Comparison of ENCODE assay signal across 8 cellular contexts in the genomic region with DNA sequence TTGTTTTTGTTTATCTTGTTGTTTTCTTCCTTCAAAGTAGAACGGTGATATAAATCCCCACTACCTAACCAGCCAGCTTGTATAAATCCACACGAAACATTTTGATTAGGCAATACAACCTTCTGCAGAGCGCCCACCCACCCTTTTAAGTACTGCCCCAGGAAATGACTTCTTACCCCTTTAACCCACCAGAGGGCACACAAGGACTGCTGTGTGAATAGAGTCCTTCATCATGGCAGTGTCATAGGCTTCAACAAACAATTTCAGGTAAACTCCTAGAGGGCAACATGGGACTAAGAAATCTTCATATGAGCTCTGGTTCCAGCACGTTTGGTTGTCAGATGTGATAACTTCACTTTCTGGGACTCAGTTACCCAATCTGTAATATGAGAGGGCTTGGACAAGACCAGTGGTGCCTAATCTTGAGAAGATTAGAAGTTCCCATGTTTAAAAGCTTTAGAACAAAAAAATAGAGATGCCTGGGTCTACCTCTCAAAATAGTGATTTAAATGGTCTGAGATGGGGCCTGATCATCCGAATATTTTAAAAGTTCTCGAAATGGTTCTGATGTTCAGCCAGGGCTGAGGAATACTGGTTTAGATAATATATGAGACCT. TPM values are rescaled to one million over a fixed set of nuclear protein-coding genes. Genes with fewer than 3 reads are reported as not detected.
DNase-seq lines count a peak whose midpoint lies in the region; ATAC-seq and TF ChIP-seq lines count a peak whose summit lies in the region.

No MANE protein-coding gene starts in this region.

- peak; percentile 75 for DNase-seq in D341Med (ENCODE audit: low spot score)
- peak; percentile 68 for DNase-seq in HT1080 (ENCODE audit: low read depth)
- peak; percentile 89 for DNase-seq in NCI-H82 (lab: John Stamatoyannopoulos, UW)
- DNase-seq in activated CD8-positive, alpha-beta T cell treated with anti-CD3 and anti-CD28 coated beads, Interleukin-2, amount 10 ng/mL, durations not matched to agents 7 days and 5 days, result peak; percentile 63
- DNase-seq in fibroblast of pulmonary artery (ENCODE audit: low read depth), result peak; percentile 89
- peak; percentile 59 for DNase-seq in neural crest cell (ENCODE audit: low read depth, low spot score)

- ATAC-seq in GM19463 (IDR thresholded peaks at IDR 0.05; ENCODE audit: unreplicated experiment) (peak; percentile 98), HG02938 (IDR thresholded peaks at IDR 0.05; ENCODE audit: unreplicated experiment) (no peak)
- peak; percentile 82 for ATAC-seq in activated CD8-positive, alpha-beta T cell treated with anti-CD3 and anti-CD28 coated beads, Interleukin-2, amount 10 ng/mL, durations not matched to agents 7 days and 5 days

- H3K27ac Mint-ChIP-seq in activated CD8-positive, alpha-beta T cell treated with anti-CD3 and anti-CD28 coated beads, Interleukin-2, amount 10 ng/mL, durations not matched to agents 7 days and 5 days, result no peak overlapping the region
- H3K27ac Mint-ChIP-seq in neural crest cell (ENCODE audit: unreplicated experiment), result no peak overlapping the region

- H3K4me3 Mint-ChIP-seq in activated CD8-positive, alpha-beta T cell treated with anti-CD3 and anti-CD28 coated beads, Interleukin-2, amount 10 ng/mL, durations not matched to agents 7 days and 5 days, result no peak overlapping the region
- H3K4me3 Mint-ChIP-seq in neural crest cell, result no peak overlapping the region

- POLR2A ChIA-PET in activated CD8-positive, alpha-beta T cell treated with anti-CD3 and anti-CD28 coated beads, Interleukin-2, amount 10 ng/mL, durations not matched to agents 7 days and 5 days (lab: Charles Lee), result no interaction called here

- CTCF ChIA-PET in activated CD8-positive, alpha-beta T cell treated with anti-CD3 and anti-CD28 coated beads, Interleukin-2, amount 10 ng/mL, durations not matched to agents 7 days and 5 days (lab: Charles Lee), result interaction anchor here (0.6 to 3.1 kb wide), 21 partner anchors 10 to 764 kb away, joined by 3 to 21 read pairs (median 4); no protein-coding TSS in a partner anchor

- peaks cover 3% of the 10 kb centered on the region for H3K27me3 Mint-ChIP-seq in activated CD8-positive, alpha-beta T cell treated with anti-CD3 and anti-CD28 coated beads, Interleukin-2, amount 10 ng/mL, durations not matched to agents 7 days and 5 days (ENCODE audit: low read depth)
- H3K27me3 Mint-ChIP-seq in neural crest cell (ENCODE audit: low read depth), result no peaks in the 10 kb centered on the region

- peaks cover 8% of the 10 kb centered on the region for H3K9me3 Mint-ChIP-seq in activated CD8-positive, alpha-beta T cell treated with anti-CD3 and anti-CD28 coated beads, Interleukin-2, amount 10 ng/mL, durations not matched to agents 7 days and 5 days (ENCODE audit: insufficient read depth)
- peaks cover 6% of the 10 kb centered on the region for H3K9me3 Mint-ChIP-seq in neural crest cell

- no peak overlapping the region for H3K4me3 ChIP-seq in fibroblast of pulmonary artery (replicated peaks; ENCODE audit: low read depth, low read length)

- H3K4me1 Mint-ChIP-seq in activated CD8-positive, alpha-beta T cell treated with anti-CD3 and anti-CD28 coated beads, Interleukin-2, amount 10 ng/mL, durations not matched to agents 7 days and 5 days (ENCODE audit: low read depth), result no peaks in the 10 kb centered on the region
- peaks cover 4% of the 10 kb centered on the region for H3K4me1 Mint-ChIP-seq in neural crest cell

- no peaks in the 10 kb centered on the region for H3K36me3 Mint-ChIP-seq in activated CD8-positive, alpha-beta T cell treated with anti-CD3 and anti-CD28 coated beads, Interleukin-2, amount 10 ng/mL, durations not matched to agents 7 days and 5 days (ENCODE audit: low read depth)
- peaks cover 5% of the 10 kb centered on the region for H3K36me3 Mint-ChIP-seq in neural crest cell (ENCODE audit: low read depth)

- TF ChIP-seq CTCF in fibroblast of pulmonary artery (IDR thresholded peaks at IDR 0.05; ENCODE audit: low read length, missing control alignments), result peak; percentile 88
- TF ChIP-seq CTCF in neural crest cell (conservative IDR thresholded peaks at IDR 0.05), result peak; percentile 93

RNA-seq across cellular contexts. Expression of a gene that starts 56.1 kb away (rescaled TPM):
- total RNA-seq in HT1080 (2014; rRNA removed; shearing (Covaris generic)), result 0.03 and 0.43 TPM in 2 replicates
- polyA plus RNA-seq in HT1080 (2015; cell fraction: cytosol; rRNA removed), result 0.12 TPM in 1 of 2 replicates, not detected in the other
- polyA plus RNA-seq in HT1080 (2015; cell fraction: nucleus; rRNA removed), result 0.86 and 1.6 TPM in 2 replicates
- under 1 TPM; 0.39 to 0.53 TPM for total RNA-seq in activated CD8-positive, alpha-beta T cell treated with anti-CD3 and anti-CD28 coated beads, Interleukin-2, amount 10 ng/mL, durations not matched to agents 7 days and 5 days
- total RNA-seq in neural crest cell, result 0.68 and 0.72 TPM in 2 replicates
